Comparison of ENCODE assay signal across 15 cellular contexts in genomic region chr17:32882734-32883133, GRCh38. TPM values are rescaled to one million over a fixed set of nuclear protein-coding genes. Genes with fewer than 3 reads are reported as not detected.
DNase-seq lines count a peak whose midpoint lies in the region; ATAC-seq, FAIRE-seq and TF ChIP-seq lines count a peak whose summit lies in the region.
"Had no signal": no experiment of that assay in that cellular context is flagged by ENCODE, and none has a peak within 500 bp of the region (broad histone marks: within the 10 kb centered on the region; RNA-seq: fewer than 3 reads in every experiment).

No MANE protein-coding gene starts in this region.

- H3K27ac ChIP-seq in GM23248 = peak overlapping the region; percentile 48
- no peak overlapping the region for H3K27ac ChIP-seq in astrocyte (ENCODE audit: low read depth, low read length)
- H3K27ac ChIP-seq: A549 had no signal

- H3K27me3 ChIP-seq in GM23248 (replicated peaks; ENCODE audit: insufficient read depth) = no peaks in the 10 kb centered on the region
- H3K27me3 ChIP-seq in astrocyte (ENCODE audit: insufficient read depth, low read length) = peaks cover 4% of the 10 kb centered on the region

- no peak for TF ChIP-seq CTCF in astrocyte (IDR thresholded peaks at IDR 0.05; ENCODE audit: insufficient read depth, low read depth, low read length)

- no peaks in the 10 kb centered on the region for H3K36me3 Mint-ChIP-seq in activated CD4-positive, alpha-beta T cell treated with anti-CD3 and anti-CD28 coated beads, Interleukin-2, amount 10 ng/mL, durations not matched to agents 24 days and 14 days (ENCODE audit: low read depth)
- H3K36me3 Mint-ChIP-seq in astrocyte (ENCODE audit: low read depth, unreplicated experiment) = no peaks in the 10 kb centered on the region
- H3K36me3 Mint-ChIP-seq: activated CD8-positive, alpha-beta memory T cell treated with anti-CD3 and anti-CD28 coated beads, Interleukin-2, amount 10 ng/mL, durations not matched to agents 7 days and 5 days had no signal

- intact Hi-C loops in activated CD4-positive, alpha-beta T cell treated with anti-CD3 and anti-CD28 coated beads, Interleukin-2, amount 10 ng/mL, durations not matched to agents 24 days and 14 days (cut with micrococcal nuclease) = no loop called here

- WGBS in GM23248 (ENCODE audit: low coverage in 1 of 2, low lambda C conversion rate in 2 of 2, missing lambda C conversion rate in 2 of 2), 2 experiments = 26 to 28% methylated on average over 4 of the region's 4 CpGs

- H3K27ac Mint-ChIP-seq in activated CD4-positive, alpha-beta T cell treated with anti-CD3 and anti-CD28 coated beads, Interleukin-2, amount 10 ng/mL, durations not matched to agents 24 days and 14 days = peak overlapping the region; percentile 34
- no peak overlapping the region for H3K27ac Mint-ChIP-seq in astrocyte (ENCODE audit: unreplicated experiment)
- H3K27ac Mint-ChIP-seq: activated CD8-positive, alpha-beta memory T cell treated with anti-CD3 and anti-CD28 coated beads, Interleukin-2, amount 10 ng/mL, durations not matched to agents 7 days and 5 days; nephron had no signal

- no peaks in the 10 kb centered on the region for H3K9me2 ChIP-seq in GM23248 (ENCODE audit: insufficient read depth)

- H3K9ac ChIP-seq in GM23248 (no peak overlapping the region), astrocyte (ENCODE audit: low read length) (no peak overlapping the region)

- H3K9me3 ChIP-seq in GM23248 (ENCODE audit: low read depth) (no peaks in the 10 kb centered on the region), astrocyte (ENCODE audit: insufficient read depth, low read depth, low read length) (no peaks in the 10 kb centered on the region)
- H3K9me3 ChIP-seq: A549 had no signal

- H3K27me3 Mint-ChIP-seq in activated CD4-positive, alpha-beta T cell treated with anti-CD3 and anti-CD28 coated beads, Interleukin-2, amount 10 ng/mL, durations not matched to agents 24 days and 14 days = peaks cover 37% of the 10 kb centered on the region
- H3K27me3 Mint-ChIP-seq in astrocyte (ENCODE audit: low read depth, unreplicated experiment) = peaks cover 7% of the 10 kb centered on the region

- H3K36me3 ChIP-seq in GM23248 (ENCODE audit: low read depth) (no peaks in the 10 kb centered on the region), astrocyte (ENCODE audit: insufficient read depth, low read length) (no peaks in the 10 kb centered on the region)

- no peak for FAIRE-seq in astrocyte (lab: Jason Lieb, UNC)
- FAIRE-seq: A549, H54 had no signal

- peak overlapping the region; percentile 49 for H3K4me2 ChIP-seq in GM23248 (ENCODE audit: unreplicated experiment)
- H3K4me2 ChIP-seq in astrocyte (ENCODE audit: low read length) = no peak overlapping the region
- H3K4me2 ChIP-seq: A549 had no signal

- H2AFZ ChIP-seq in GM23248 = no peak overlapping the region
- H2AFZ ChIP-seq in astrocyte (ENCODE audit: low read depth, low read length) = no peak overlapping the region

- H3K4me1 ChIP-seq in GM23248 (ENCODE audit: insufficient read depth) (peaks cover 41% of the 10 kb centered on the region), astrocyte (ENCODE audit: insufficient read depth, low read length) (no peaks in the 10 kb centered on the region)

- H4K20me1 ChIP-seq in GM23248 (ENCODE audit: insufficient read depth) (no peaks in the 10 kb centered on the region), astrocyte (ENCODE audit: insufficient read depth, low read length) (no peaks in the 10 kb centered on the region)

- H3K4me3 Mint-ChIP-seq in activated CD4-positive, alpha-beta T cell treated with anti-CD3 and anti-CD28 coated beads, Interleukin-2, amount 10 ng/mL, durations not matched to agents 24 days and 14 days = no peak overlapping the region
- no peak overlapping the region for H3K4me3 Mint-ChIP-seq in astrocyte (ENCODE audit: unreplicated experiment)
- H3K4me3 Mint-ChIP-seq: activated CD8-positive, alpha-beta memory T cell treated with anti-CD3 and anti-CD28 coated beads, Interleukin-2, amount 10 ng/mL, durations not matched to agents 7 days and 5 days; nephron had no signal

- in situ Hi-C loops in GM23248 (cut with MboI) = no loop called here

- H3K4me1 Mint-ChIP-seq in activated CD4-positive, alpha-beta T cell treated with anti-CD3 and anti-CD28 coated beads, Interleukin-2, amount 10 ng/mL, durations not matched to agents 24 days and 14 days = peaks cover 23% of the 10 kb centered on the region
- H3K4me1 Mint-ChIP-seq in astrocyte (ENCODE audit: low read depth, unreplicated experiment) = peaks cover 7% of the 10 kb centered on the region

- H3K4me3 ChIP-seq in GM23248 = no peak overlapping the region
- H3K4me3 ChIP-seq in astrocyte (ENCODE audit: insufficient read depth, low read depth, low read length) = no peak overlapping the region
- H3K4me3 ChIP-seq: A549 had no signal

- H3F3A ChIP-seq in GM23248 (ENCODE audit: insufficient read depth) = peaks cover 49% of the 10 kb centered on the region

- ATAC-seq in GM19023 (IDR thresholded peaks at IDR 0.05; ENCODE audit: unreplicated experiment) = no peak
- no peak for ATAC-seq in HG03432 (IDR thresholded peaks at IDR 0.05; ENCODE audit: unreplicated experiment)
- ATAC-seq: A549; activated CD8-positive, alpha-beta memory T cell treated with anti-CD3 and anti-CD28 coated beads, Interleukin-2, amount 10 ng/mL, durations not matched to agents 7 days and 5 days; left ventricle myocardium superior had no signal

- H3K9me3 Mint-ChIP-seq in activated CD4-positive, alpha-beta T cell treated with anti-CD3 and anti-CD28 coated beads, Interleukin-2, amount 10 ng/mL, durations not matched to agents 24 days and 14 days = no peaks in the 10 kb centered on the region
- no peaks in the 10 kb centered on the region for H3K9me3 Mint-ChIP-seq in astrocyte (ENCODE audit: unreplicated experiment)
- H3K9me3 Mint-ChIP-seq: nephron had no signal

- H3K79me2 ChIP-seq in GM23248 (ENCODE audit: insufficient read depth) = no peaks in the 10 kb centered on the region
- H3K79me2 ChIP-seq in astrocyte (ENCODE audit: insufficient read depth, low read length) = no peaks in the 10 kb centered on the region

- no peak for DNase-seq in activated CD4-positive, alpha-beta T cell treated with anti-CD3 and anti-CD28 coated beads, Interleukin-2, amount 10 ng/mL, durations not matched to agents 24 days and 14 days
- DNase-seq in activated CD4-positive, alpha-beta T cell treated with anti-CD3 and anti-CD28 coated beads for 4 hours = no peak
- peak; percentile 87 for DNase-seq in GM23248
- DNase-seq in astrocyte (ENCODE audit: low read depth) = peak; percentile 31
- DNase-seq in stimulated activated CD4-positive, alpha-beta T cell treated with anti-CD3 and anti-CD28 coated beads, Interleukin-2, amount 100 ng/mL, for 24 hours = peak; percentile 28 to 37
- DNase-seq in NCI-H1930 (lab: John Stamatoyannopoulos, UW) = no peak
- DNase-seq: activated CD8-positive, alpha-beta memory T cell treated with anti-CD3 and anti-CD28 coated beads, Interleukin-2, amount 10 ng/mL, durations not matched to agents 7 days and 5 days; dermis blood vessel endothelial cell; left ventricle myocardium superior; NCI-H2029 had no signal

RNA-seq across cellular contexts. Expression of gene MYO1D, which starts 5.8 kb away (rescaled TPM):
- 12.4 and 12.9 TPM in 2 replicates for total RNA-seq in activated CD4-positive, alpha-beta T cell treated with anti-CD3 and anti-CD28 coated beads, Interleukin-2, amount 10 ng/mL, durations not matched to agents 24 days and 14 days
- 99.5 and 103 TPM in 2 replicates for total RNA-seq in GM23248 (2014; rRNA removed; shearing (Covaris generic))
- polyA plus RNA-seq in GM23248 (2016; fragmentation: Nextera tagmentation; extraction: Ambion mirVana) = 54.1 and 54.5 TPM in 2 replicates
- 18.0 and 23.5 TPM in 2 replicates for total RNA-seq in astrocyte

RNA-seq across cellular contexts. Expression of gene TMEM98, which starts 45.2 kb away (rescaled TPM):
- 0.43 and 0.82 TPM in 2 replicates for total RNA-seq in activated CD4-positive, alpha-beta T cell treated with anti-CD3 and anti-CD28 coated beads, Interleukin-2, amount 10 ng/mL, durations not matched to agents 24 days and 14 days
- total RNA-seq in GM23248 (2014; rRNA removed; shearing (Covaris generic)) = 143 and 148 TPM in 2 replicates
- polyA plus RNA-seq in GM23248 (2016; fragmentation: Nextera tagmentation; extraction: Ambion mirVana) = 153 and 157 TPM in 2 replicates
- total RNA-seq in astrocyte = 59.6 and 62.6 TPM in 2 replicates

Comparison
In these comparisons a context has a peak if more than half of its experiments do, and no peak if none do; other contexts are left out.
1. DNase-seq: peak in GM23248 (single experiment), astrocyte (single experiment) and stimulated activated CD4-positive, alpha-beta T cell treated with anti-CD3 and anti-CD28 coated beads, Interleukin-2, amount 100 ng/mL, for 24 hours (2 of 2); none in activated CD4-positive, alpha-beta T cell treated with anti-CD3 and anti-CD28 coated beads, Interleukin-2, amount 10 ng/mL, durations not matched to agents 24 days and 14 days (single experiment), activated CD4-positive, alpha-beta T cell treated with anti-CD3 and anti-CD28 coated beads for 4 hours (0 of 2) and NCI-H1930 (0 of 2).
2. RNA of gene TMEM98, which starts 45.2 kb away (total RNA-seq): 143 to 148 TPM in GM23248 and 59.6 to 62.6 TPM in astrocyte; 0.43 to 0.82 TPM in activated CD4-positive, alpha-beta T cell treated with anti-CD3 and anti-CD28 coated beads, Interleukin-2, amount 10 ng/mL, durations not matched to agents 24 days and 14 days; every median in the first group is over 10 times any median in the second.